In the genomic region with DNA sequence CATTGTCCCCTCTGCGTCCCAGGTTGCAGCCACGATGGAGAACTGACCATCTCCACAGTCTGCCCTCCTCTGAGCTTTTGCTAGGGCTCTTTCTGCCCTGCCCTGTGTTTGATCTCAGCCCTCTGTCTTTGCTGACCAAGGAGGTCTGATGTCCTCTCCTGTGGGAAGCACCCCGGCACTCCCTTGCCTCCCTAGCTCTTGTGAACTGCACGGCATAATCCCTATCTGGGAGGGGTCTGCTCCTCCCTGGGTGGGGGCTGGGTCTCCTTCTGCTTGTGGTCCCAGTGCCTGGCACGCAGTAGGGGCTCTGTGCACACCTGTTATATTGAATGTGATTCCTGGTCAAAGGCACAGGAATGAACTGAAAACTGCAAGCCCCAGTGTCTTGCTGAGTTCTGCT, we compare ENCODE assay signal across 24 cellular contexts. TPM values are rescaled to one million over a fixed set of nuclear protein-coding genes. Genes with fewer than 3 reads are reported as not detected.
DNase-seq lines count a peak whose midpoint lies in the region; ATAC-seq and TF ChIP-seq lines count a peak whose summit lies in the region.
"Had no signal": no experiment of that assay in that cellular context is flagged by ENCODE, and none has a peak within 500 bp of the region (broad histone marks: within the 10 kb centered on the region; RNA-seq: fewer than 3 reads in every experiment).

No MANE protein-coding gene starts in this region.

- H3K27me3 Mint-ChIP-seq in activated CD8-positive, alpha-beta T cell treated with anti-CD3 and anti-CD28 coated beads, Interleukin-2, amount 10 ng/mL, durations not matched to agents 7 days and 5 days (ENCODE audit: low read depth), result peaks cover 37% of the 10 kb centered on the region
- H3K27me3 Mint-ChIP-seq in activated CD8-positive, alpha-beta T cell treated with anti-CD3 and anti-CD28 coated beads for 36 hours, result peaks cover 29% of the 10 kb centered on the region

- no peak overlapping the region for H2AFZ ChIP-seq in osteoblast (ENCODE audit: low read length)
- H2AFZ ChIP-seq: PC-9 had no signal

- H3K4me2 ChIP-seq in osteoblast (ENCODE audit: insufficient read depth, low read length), result no peak overlapping the region
- H3K4me2 ChIP-seq: A549, smooth muscle cell had no signal

- no peaks in the 10 kb centered on the region for H3K79me2 ChIP-seq in osteoblast (ENCODE audit: insufficient read depth, low read length)

- no peaks in the 10 kb centered on the region for H3K36me3 ChIP-seq in NT2/D1 (ENCODE audit: insufficient read depth, insufficient read length, low read length)
- H3K36me3 ChIP-seq in iPS-15b (ENCODE audit: control insufficient read depth, insufficient read depth, low read length), result no peaks in the 10 kb centered on the region
- H3K36me3 ChIP-seq in osteoblast (ENCODE audit: insufficient read depth, low read length), result no peaks in the 10 kb centered on the region
- H3K36me3 ChIP-seq: ovary, vagina had no signal

- no peaks in the 10 kb centered on the region for H3K9me3 ChIP-seq in NT2/D1 (ENCODE audit: insufficient read depth, low read length)
- H3K9me3 ChIP-seq in iPS-15b (ENCODE audit: control insufficient read depth, insufficient read depth, low read length), result no peaks in the 10 kb centered on the region
- H3K9me3 ChIP-seq in osteoblast (ENCODE audit: low read depth, low read length), result no peaks in the 10 kb centered on the region
- H3K9me3 ChIP-seq: A549, Caco-2, ovary, testis, vagina had no signal

- peaks cover 1% of the 10 kb centered on the region for H3K36me3 Mint-ChIP-seq in activated CD8-positive, alpha-beta T cell treated with anti-CD3 and anti-CD28 coated beads, Interleukin-2, amount 10 ng/mL, durations not matched to agents 7 days and 5 days (ENCODE audit: low read depth)
- H3K36me3 Mint-ChIP-seq in activated CD8-positive, alpha-beta T cell treated with anti-CD3 and anti-CD28 coated beads for 36 hours (ENCODE audit: low read depth), result no peaks in the 10 kb centered on the region
- H3K36me3 Mint-ChIP-seq: activated naive CD4-positive, alpha-beta T cell treated with anti-CD3 and anti-CD28 coated beads, Interleukin-2, amount 10 ng/mL, durations not matched to agents 7 days and 5 days had no signal

- no peak for TF ChIP-seq CTCF in activated CD8-positive, alpha-beta T cell treated with anti-CD3 and anti-CD28 coated beads for 36 hours (IDR thresholded peaks at IDR 0.05)
- TF ChIP-seq CTCF in osteoblast (IDR thresholded peaks at IDR 0.05; ENCODE audit: extremely low read depth, low read depth, low read length), result no peak

- peak overlapping the region; percentile 90 for H3K9ac ChIP-seq in NT2/D1 (ENCODE audit: insufficient read length, low read depth)
- H3K9ac ChIP-seq in iPS-15b (ENCODE audit: low read depth, low read length), result no peak overlapping the region

- H3K4me3 ChIP-seq in NT2/D1 (ENCODE audit: insufficient read length, low read depth) (no peak overlapping the region), iPS-15b (ENCODE audit: low read depth, low read length) (peak overlapping the region; percentile 27), osteoblast (ENCODE audit: insufficient read depth, low read length) (no peak overlapping the region)
- H3K4me3 ChIP-seq: A549, ovary, PC-9, smooth muscle cell, testis, vagina had no signal

- CTCF ChIA-PET in activated CD8-positive, alpha-beta T cell treated with anti-CD3 and anti-CD28 coated beads, Interleukin-2, amount 10 ng/mL, durations not matched to agents 7 days and 5 days (lab: Charles Lee), result interaction anchor here (0.9 to 1.4 kb wide), 2 partner anchors 12 to 17 kb away, joined by 3 to 4 read pairs; no protein-coding TSS in a partner anchor
- CTCF ChIA-PET in activated CD8-positive, alpha-beta T cell treated with anti-CD3 and anti-CD28 coated beads for 36 hours (lab: Charles Lee), result interaction anchor here (1.3 to 3.0 kb wide), 3 partner anchors 17 to 44 kb away, joined by 4 to 13 read pairs (median 4); no protein-coding TSS in a partner anchor

- intact Hi-C loops in activated CD8-positive, alpha-beta T cell treated with anti-CD3 and anti-CD28 coated beads for 36 hours (cut with micrococcal nuclease), result no loop called here

- H3K27ac Mint-ChIP-seq in activated CD8-positive, alpha-beta T cell treated with anti-CD3 and anti-CD28 coated beads, Interleukin-2, amount 10 ng/mL, durations not matched to agents 7 days and 5 days, result peak overlapping the region; percentile 91
- H3K27ac Mint-ChIP-seq in activated CD8-positive, alpha-beta T cell treated with anti-CD3 and anti-CD28 coated beads for 36 hours, result no peak overlapping the region
- H3K27ac Mint-ChIP-seq: activated naive CD4-positive, alpha-beta T cell treated with anti-CD3 and anti-CD28 coated beads, Interleukin-2, amount 10 ng/mL, durations not matched to agents 7 days and 5 days had no signal

- peaks cover 4% of the 10 kb centered on the region for H4K20me1 ChIP-seq in osteoblast (ENCODE audit: insufficient read depth, low read length)

- H3K4me1 ChIP-seq in NT2/D1 (ENCODE audit: insufficient read depth, insufficient read length) (peaks cover 5% of the 10 kb centered on the region), iPS-15b (ENCODE audit: control insufficient read depth, insufficient read depth, low read length) (peaks cover 14% of the 10 kb centered on the region), osteoblast (ENCODE audit: insufficient read depth, low read length) (peaks cover 12% of the 10 kb centered on the region)
- H3K4me1 ChIP-seq: A549 had no signal

- peaks cover 49% of the 10 kb centered on the region for H3K4me1 Mint-ChIP-seq in activated CD8-positive, alpha-beta T cell treated with anti-CD3 and anti-CD28 coated beads, Interleukin-2, amount 10 ng/mL, durations not matched to agents 7 days and 5 days (ENCODE audit: low read depth)
- H3K4me1 Mint-ChIP-seq in activated CD8-positive, alpha-beta T cell treated with anti-CD3 and anti-CD28 coated beads for 36 hours (ENCODE audit: low read depth), result peaks cover 28% of the 10 kb centered on the region

- H3K9me3 Mint-ChIP-seq in activated CD8-positive, alpha-beta T cell treated with anti-CD3 and anti-CD28 coated beads, Interleukin-2, amount 10 ng/mL, durations not matched to agents 7 days and 5 days (ENCODE audit: insufficient read depth), result no peaks in the 10 kb centered on the region
- no peaks in the 10 kb centered on the region for H3K9me3 Mint-ChIP-seq in activated CD8-positive, alpha-beta T cell treated with anti-CD3 and anti-CD28 coated beads for 36 hours
- H3K9me3 Mint-ChIP-seq: activated naive CD4-positive, alpha-beta T cell treated with anti-CD3 and anti-CD28 coated beads, Interleukin-2, amount 10 ng/mL, durations not matched to agents 7 days and 5 days had no signal

- H3K27ac ChIP-seq in osteoblast (ENCODE audit: low read depth, low read length), result no peak overlapping the region
- H3K27ac ChIP-seq: A549, ovary, PC-9, testis, vagina had no signal

- H3K27me3 ChIP-seq in NT2/D1 (ENCODE audit: insufficient read depth, insufficient read length) (no peaks in the 10 kb centered on the region), iPS-15b (ENCODE audit: control insufficient read depth, insufficient read depth, low read length) (no peaks in the 10 kb centered on the region), osteoblast (ENCODE audit: insufficient read depth, low read length) (peaks cover 66% of the 10 kb centered on the region)
- H3K27me3 ChIP-seq: ovary, testis had no signal

- DNase-seq in activated CD8-positive, alpha-beta T cell treated with anti-CD3 and anti-CD28 coated beads, Interleukin-2, amount 10 ng/mL, durations not matched to agents 7 days and 5 days, result no peak
- DNase-seq in activated CD8-positive, alpha-beta T cell treated with anti-CD3 and anti-CD28 coated beads for 36 hours, result no peak
- no peak for DNase-seq in NT2/D1 (ENCODE audit: low read depth, low spot score)
- peak; percentile 91 for DNase-seq in osteoblast (ENCODE audit: insufficient read length, low spot score, missing footprints)
- no peak for DNase-seq in foreskin melanocyte
- DNase-seq: activated CD4-positive, CD25-positive, alpha-beta regulatory T cell treated with anti-CD3 and anti-CD28 coated beads, Interleukin-2, amount 50 U/mL, for 72 hours; activated naive CD4-positive, alpha-beta T cell treated with anti-CD3 and anti-CD28 coated beads, Interleukin-2, amount 10 ng/mL, durations not matched to agents 7 days and 5 days; Caco-2; DMS79 treated with DMSO at 0.1 percent for 48 hours; kidney glomerular epithelial cell; NCI-H1417 treated with DMSO at 0.1 percent for 48 hours; NCI-H2081 treated with DMSO at 0.1 percent for 48 hours; NCI-H345; NCI-H774; ovary; SIG-M5; testis had no signal

- peak overlapping the region; percentile 29 for H3K4me3 Mint-ChIP-seq in activated CD8-positive, alpha-beta T cell treated with anti-CD3 and anti-CD28 coated beads, Interleukin-2, amount 10 ng/mL, durations not matched to agents 7 days and 5 days
- no peak overlapping the region for H3K4me3 Mint-ChIP-seq in activated CD8-positive, alpha-beta T cell treated with anti-CD3 and anti-CD28 coated beads for 36 hours
- H3K4me3 Mint-ChIP-seq: activated naive CD4-positive, alpha-beta T cell treated with anti-CD3 and anti-CD28 coated beads, Interleukin-2, amount 10 ng/mL, durations not matched to agents 7 days and 5 days had no signal

- ATAC-seq in activated CD8-positive, alpha-beta T cell treated with anti-CD3 and anti-CD28 coated beads, Interleukin-2, amount 10 ng/mL, durations not matched to agents 7 days and 5 days, result no peak
- no peak for ATAC-seq in activated CD8-positive, alpha-beta T cell treated with anti-CD3 and anti-CD28 coated beads for 36 hours
- ATAC-seq in GM21526 (IDR thresholded peaks at IDR 0.05; ENCODE audit: low FRiP score, unreplicated experiment) (no peak), GM21717 (IDR thresholded peaks at IDR 0.05; ENCODE audit: unreplicated experiment) (no peak)

- POLR2A ChIA-PET in activated CD8-positive, alpha-beta T cell treated with anti-CD3 and anti-CD28 coated beads, Interleukin-2, amount 10 ng/mL, durations not matched to agents 7 days and 5 days (lab: Charles Lee), result interaction anchor here (0.5 to 1.6 kb wide), 4 partner anchors 13 to 216 kb away, joined by 3 to 7 read pairs (median 6); a partner anchor contains a TSS
- POLR2A ChIA-PET in activated CD8-positive, alpha-beta T cell treated with anti-CD3 and anti-CD28 coated beads for 36 hours (lab: Charles Lee), result interaction anchor here (0.9 to 2.1 kb wide), 5 partner anchors 12 to 612 kb away, joined by 3 to 11 read pairs (median 4); a partner anchor contains a TSS

RNA-seq across cellular contexts. Expression of a gene that starts 2.4 kb away (rescaled TPM):
- 1 to 10 TPM; 7.1 to 7.7 TPM for total RNA-seq in activated CD8-positive, alpha-beta T cell treated with anti-CD3 and anti-CD28 coated beads, Interleukin-2, amount 10 ng/mL, durations not matched to agents 7 days and 5 days
- under 1 TPM; 0.18 to 0.20 TPM for total RNA-seq in activated CD8-positive, alpha-beta T cell treated with anti-CD3 and anti-CD28 coated beads for 36 hours
- total RNA-seq in osteoblast, result under 0.01 TPM in 2 replicates
- total RNA-seq: PC-9, vagina had no signal

RNA-seq across cellular contexts. Expression of a gene that starts 13.0 kb away (rescaled TPM):
- 100 to 1,000 TPM; 127 to 129 TPM for total RNA-seq in activated CD8-positive, alpha-beta T cell treated with anti-CD3 and anti-CD28 coated beads, Interleukin-2, amount 10 ng/mL, durations not matched to agents 7 days and 5 days
- total RNA-seq in activated CD8-positive, alpha-beta T cell treated with anti-CD3 and anti-CD28 coated beads for 36 hours, result 10 to 100 TPM; 86.5 to 90.4 TPM
- 20.6 and 22.7 TPM in 2 replicates for total RNA-seq in osteoblast

RNA-seq across cellular contexts. Expression of a gene that starts 29.9 kb away (rescaled TPM):
- total RNA-seq in activated CD8-positive, alpha-beta T cell treated with anti-CD3 and anti-CD28 coated beads, Interleukin-2, amount 10 ng/mL, durations not matched to agents 7 days and 5 days, result 10 to 100 TPM; 61.6 to 62.2 TPM
- total RNA-seq in activated CD8-positive, alpha-beta T cell treated with anti-CD3 and anti-CD28 coated beads for 36 hours, result 1 to 10 TPM; 6.2 to 7.9 TPM
- 8.7 and 8.8 TPM in 2 replicates for total RNA-seq in osteoblast

RNA-seq across cellular contexts. Expression of a gene that starts 39.2 kb away (rescaled TPM):
- 10 to 100 TPM; 39.7 to 42.3 TPM for total RNA-seq in activated CD8-positive, alpha-beta T cell treated with anti-CD3 and anti-CD28 coated beads, Interleukin-2, amount 10 ng/mL, durations not matched to agents 7 days and 5 days
- 10 to 100 TPM; 18.1 to 20.4 TPM for total RNA-seq in activated CD8-positive, alpha-beta T cell treated with anti-CD3 and anti-CD28 coated beads for 36 hours
- 14.4 and 16.3 TPM in 2 replicates for total RNA-seq in osteoblast

RNA-seq across cellular contexts. Expression of a gene that starts 39.7 kb away (rescaled TPM):
- 1 to 10 TPM; 5.6 to 6.0 TPM for total RNA-seq in activated CD8-positive, alpha-beta T cell treated with anti-CD3 and anti-CD28 coated beads, Interleukin-2, amount 10 ng/mL, durations not matched to agents 7 days and 5 days
- 1 to 10 TPM; 1.7 to 1.9 TPM for total RNA-seq in activated CD8-positive, alpha-beta T cell treated with anti-CD3 and anti-CD28 coated beads for 36 hours
- 0.29 and 0.36 TPM in 2 replicates for total RNA-seq in osteoblast
